Comparison of ENCODE assay signal across 15 cellular contexts in the genomic region with DNA sequence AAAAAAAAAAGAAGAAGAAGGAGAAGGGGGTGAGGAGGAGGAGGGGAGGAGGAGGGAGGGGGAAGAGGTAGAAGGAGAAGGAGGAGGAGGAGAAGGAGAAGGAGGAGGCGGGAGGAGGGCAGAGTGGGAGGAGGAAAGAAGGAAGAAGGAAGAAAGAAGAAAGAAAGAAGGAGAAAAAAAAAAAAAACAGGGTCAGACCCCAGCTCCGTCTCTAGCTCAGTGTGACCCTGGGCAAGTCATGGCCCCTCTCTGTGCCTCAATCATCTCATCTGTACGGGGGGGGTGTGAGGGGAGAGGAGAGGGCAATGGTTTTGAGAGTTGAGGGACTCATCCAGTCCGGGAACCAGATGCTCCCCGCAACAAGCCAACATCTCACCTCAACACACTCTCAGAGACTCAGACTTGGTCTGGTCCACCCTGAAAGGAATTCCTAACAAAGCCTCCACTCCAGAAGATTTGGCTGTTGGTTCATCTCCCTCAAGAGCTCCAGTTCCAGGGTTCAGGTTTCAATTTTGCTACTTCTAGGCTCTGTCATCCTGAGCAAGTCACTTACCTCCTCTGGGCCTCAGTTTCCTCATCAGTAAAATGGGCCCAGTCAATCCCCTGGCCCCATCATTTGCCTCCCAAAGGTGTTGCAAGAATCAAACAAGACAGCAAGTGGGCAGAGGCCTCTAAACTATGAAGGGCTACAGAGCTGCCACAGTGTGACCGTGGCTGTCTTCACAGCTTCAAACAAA. TPM values are rescaled to one million over a fixed set of nuclear protein-coding genes. Genes with fewer than 3 reads are reported as not detected.
DNase-seq lines count a peak whose midpoint lies in the region; ATAC-seq and TF ChIP-seq lines count a peak whose summit lies in the region.
"Had no signal": no experiment of that assay in that cellular context is flagged by ENCODE, and none has a peak within 500 bp of the region (broad histone marks: within the 10 kb centered on the region; RNA-seq: fewer than 3 reads in every experiment).

No MANE protein-coding gene starts in this region.

- H3K4me1 ChIP-seq in Peyer's patch: peaks cover 0 to 49% (median 0%) of the 10 kb centered on the region in 4 donors
- peaks cover 26 to 46% (median 34%) of the 10 kb centered on the region in 3 donors for H3K4me1 ChIP-seq in skeletal muscle tissue (ENCODE audit: control insufficient read depth in 3 of 3, insufficient read depth in 3 of 3, low read length in 3 of 3)

- H3K36me3 ChIP-seq in Peyer's patch: peaks cover 0 to 26% (median 0%) of the 10 kb centered on the region in 3 donors
- peaks cover 0 to 5% (median 0%) of the 10 kb centered on the region in 3 donors for H3K36me3 ChIP-seq in skeletal muscle tissue (ENCODE audit: control insufficient read depth in 3 of 3, insufficient read depth in 3 of 3, low read length in 3 of 3)
- H3K36me3 ChIP-seq: vagina had no signal

- H3K9me3 ChIP-seq in Peyer's patch: no peaks in the 10 kb centered on the region
- H3K9me3 ChIP-seq in skeletal muscle tissue (ENCODE audit: control insufficient read depth in 3 of 3, low read length in 3 of 3): no peaks in the 10 kb centered on the region
- H3K9me3 ChIP-seq: vagina had no signal

- TF ChIP-seq CTCF in Peyer's patch (IDR thresholded peaks at IDR 0.05) (no peak), chondrocyte (IDR thresholded peaks at IDR 0.05) (no peak)

- ATAC-seq in memory B cell (ENCODE audit: low read depth) (no peak), HG03457 (IDR thresholded peaks at IDR 0.05; ENCODE audit: unreplicated experiment) (no peak), SK-N-SH treated with all-trans-retinoic acid at 6 μM for 48 hours (no peak), HG02623 (IDR thresholded peaks at IDR 0.05; ENCODE audit: unreplicated experiment) (no peak)
- ATAC-seq: activated T-cell treated with anti-CD3 and anti-CD28 coated beads, Interleukin-2, amount 50 U/mL, for 4 hours; stimulated activated memory B cell treated with anti-CD40 and anti-IgM and Interleukin-4, amounts not matched to agents 10 μg/mL and 1 μg/mL and 100 μg/mL, for 72 hours had no signal

- H3K27ac Mint-ChIP-seq in chondrocyte (ENCODE audit: unreplicated experiment): peak overlapping the region; percentile 94
- peak overlapping the region; percentile 45 for H3K27ac Mint-ChIP-seq in memory B cell
- H3K27ac Mint-ChIP-seq: stimulated activated memory B cell treated with anti-CD40 and anti-IgM and Interleukin-4, amounts not matched to agents 10 μg/mL and 1 μg/mL and 100 μg/mL, for 72 hours had no signal

- H3K4me1 Mint-ChIP-seq in chondrocyte (ENCODE audit: low read depth): peaks cover 44% of the 10 kb centered on the region
- H3K4me1 Mint-ChIP-seq in memory B cell: no peaks in the 10 kb centered on the region

- H3K4me3 ChIP-seq in Peyer's patch (peak overlapping the region in 1 of 4 donors; percentile 19), skeletal muscle tissue (ENCODE audit: low read length in 3 of 3) (peak overlapping the region in 1 of 3 donors; percentile 22)
- H3K4me3 ChIP-seq: dorsolateral prefrontal cortex, vagina had no signal

- H3K27me3 Mint-ChIP-seq in chondrocyte (ENCODE audit: low read depth) (no peaks in the 10 kb centered on the region), memory B cell (peaks cover 17% of the 10 kb centered on the region)

- H3K27ac ChIP-seq in Peyer's patch: peak overlapping the region in 3 of 4 donors; percentile 83 to 94 (median 92)
- H3K27ac ChIP-seq in skeletal muscle tissue (ENCODE audit: low read depth, low read length): peak overlapping the region; percentile 57
- H3K27ac ChIP-seq: dorsolateral prefrontal cortex, vagina had no signal

- H3K9ac ChIP-seq in skeletal muscle tissue (ENCODE audit: low read depth in 1 of 3, low read length in 3 of 3): peak overlapping the region in 2 of 3 donors; percentile 11 to 54

- H3K36me3 Mint-ChIP-seq in chondrocyte (ENCODE audit: low read depth) (peaks cover 8% of the 10 kb centered on the region), memory B cell (peaks cover 2% of the 10 kb centered on the region)
- H3K36me3 Mint-ChIP-seq: stimulated activated memory B cell treated with anti-CD40 and anti-IgM and Interleukin-4, amounts not matched to agents 10 μg/mL and 1 μg/mL and 100 μg/mL, for 72 hours had no signal

- H3K27me3 ChIP-seq in Peyer's patch: no peaks in the 10 kb centered on the region
- H3K27me3 ChIP-seq in skeletal muscle tissue (ENCODE audit: control insufficient read depth in 3 of 3, insufficient read depth in 3 of 3, low read length in 3 of 3): peaks cover 0 to 12% (median 9%) of the 10 kb centered on the region in 3 donors
- H3K27me3 ChIP-seq: dorsolateral prefrontal cortex, vagina had no signal

- TF ChIP-seq POLR2A in Peyer's patch (IDR thresholded peaks at IDR 0.05): no peak

- peak in 1 of 3 donors; percentile 19 for DNase-seq in Peyer's patch
- DNase-seq in chondrocyte (ENCODE audit: low spot score): no peak
- DNase-seq in memory B cell (ENCODE audit: low spot score in 2 of 2): no peak
- DNase-seq: activated CD4-positive, alpha-beta T cell treated with anti-CD3 and anti-CD28 coated beads for 48 hours; activated T-cell treated with anti-CD3 and anti-CD28 coated beads, Interleukin-2, amount 50 U/mL, for 4 hours; dorsolateral prefrontal cortex; Karpas-422; NCI-H510A; T-helper 2 cell had no signal

- no peaks in the 10 kb centered on the region for H3K9me3 Mint-ChIP-seq in chondrocyte (ENCODE audit: low read depth)
- peaks cover 4% of the 10 kb centered on the region for H3K9me3 Mint-ChIP-seq in memory B cell
- H3K9me3 Mint-ChIP-seq: activated T-cell treated with anti-CD3 and anti-CD28 coated beads, Interleukin-2, amount 50 U/mL, for 4 hours; stimulated activated memory B cell treated with anti-CD40 and anti-IgM and Interleukin-4, amounts not matched to agents 10 μg/mL and 1 μg/mL and 100 μg/mL, for 72 hours had no signal

- H3K4me3 Mint-ChIP-seq in chondrocyte (ENCODE audit: unreplicated experiment) (no peak overlapping the region), memory B cell (no peak overlapping the region)
- H3K4me3 Mint-ChIP-seq: activated T-cell treated with anti-CD3 and anti-CD28 coated beads, Interleukin-2, amount 50 U/mL, for 4 hours; stimulated activated memory B cell treated with anti-CD40 and anti-IgM and Interleukin-4, amounts not matched to agents 10 μg/mL and 1 μg/mL and 100 μg/mL, for 72 hours had no signal

TF ChIP-seq in SK-N-SH treated with all-trans-retinoic acid at 6 μM for 48 hours, 23 proteins besides CTCF, POLR2A, EP300 and RAD21 (continues in another document):
- TF ChIP-seq ZNF70 (CRISPR knock-in tag; IDR thresholded peaks at IDR 0.05) (no peak), ZFP30 (CRISPR knock-in tag; IDR thresholded peaks at IDR 0.05) (no peak), TOX (CRISPR knock-in tag; IDR thresholded peaks at IDR 0.05; ENCODE audit: borderline replicate concordance) (no peak), RARB (CRISPR knock-in tag; IDR thresholded peaks at IDR 0.05) (no peak), ISL1 (CRISPR knock-in tag; IDR thresholded peaks at IDR 0.05) (no peak), GLIS3 (CRISPR knock-in tag; IDR thresholded peaks at IDR 0.05) (no peak), ZFP3 (CRISPR knock-in tag; IDR thresholded peaks at IDR 0.05) (no peak), ARNTL (CRISPR knock-in tag; IDR thresholded peaks at IDR 0.05; ENCODE audit: borderline replicate concordance, low read depth) (no peak), OSR1 (CRISPR knock-in tag; IDR thresholded peaks at IDR 0.05) (no peak), ZC3H10 (CRISPR knock-in tag; IDR thresholded peaks at IDR 0.05) (no peak), SNAI2 (CRISPR knock-in tag; IDR thresholded peaks at IDR 0.05) (no peak), PPARA (CRISPR knock-in tag; IDR thresholded peaks at IDR 0.05; ENCODE audit: borderline replicate concordance) (no peak), ZNF8 (CRISPR knock-in tag; IDR thresholded peaks at IDR 0.05) (no peak), PATZ1 (CRISPR knock-in tag; IDR thresholded peaks at IDR 0.05; ENCODE audit: borderline replicate concordance) (no peak)
- TF ChIP-seq, protein P1, sequence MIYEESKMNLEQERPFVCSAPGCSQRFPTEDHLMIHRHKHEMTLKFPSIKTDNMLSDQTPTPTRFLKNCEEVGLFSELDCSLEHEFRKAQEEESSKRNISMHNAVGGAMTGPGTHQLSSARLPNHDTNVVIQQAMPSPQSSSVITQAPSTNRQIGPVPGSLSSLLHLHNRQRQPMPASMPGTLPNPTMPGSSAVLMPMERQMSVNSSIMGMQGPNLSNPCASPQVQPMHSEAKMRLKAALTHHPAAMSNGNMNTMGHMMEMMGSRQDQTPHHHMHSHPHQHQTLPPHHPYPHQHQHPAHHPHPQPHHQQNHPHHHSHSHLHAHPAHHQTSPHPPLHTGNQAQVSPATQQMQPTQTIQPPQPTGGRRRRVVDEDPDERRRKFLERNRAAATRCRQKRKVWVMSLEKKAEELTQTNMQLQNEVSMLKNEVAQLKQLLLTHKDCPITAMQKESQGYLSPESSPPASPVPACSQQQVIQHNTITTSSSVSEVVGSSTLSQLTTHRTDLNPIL (CRISPR knock-in tag; IDR thresholded peaks at IDR 0.05; ENCODE audit: low read depth): no peak

RNA-seq across cellular contexts. Expression of gene CARD10, which starts 7.7 kb away (rescaled TPM):
- total RNA-seq in Peyer's patch: 100 to 1,000 TPM in 3 of 4 donors, 10 to 100 TPM in 1; 74.3 to 142 (median 123) TPM
- 7.0 to 14.2 TPM (median 13.5 TPM) in 3 replicates for total RNA-seq in chondrocyte
- 5.7 TPM for total RNA-seq in skeletal muscle tissue

RNA-seq across cellular contexts. Expression of gene MFNG, which starts 25.4 kb away (rescaled TPM):
- total RNA-seq in Peyer's patch (10 to 100 TPM; 12.4 to 47.0 (median 26.5) TPM), chondrocyte (1.1 to 2.1 TPM (median 1.2 TPM) in 3 replicates), skeletal muscle tissue (3.7 TPM)

RNA-seq across cellular contexts. Expression of gene CDC42EP1, which starts 48.7 kb away (rescaled TPM):
- total RNA-seq in Peyer's patch (10 to 100 TPM; 22.3 to 41.0 (median 34.7) TPM), chondrocyte (155 to 167 TPM (median 156 TPM) in 3 replicates), skeletal muscle tissue (6.3 TPM)
